Comparison of ENCODE assay signal across 13 cellular contexts in genomic region chr10:31075434-31075833, GRCh38. TPM values are rescaled to one million over a fixed set of nuclear protein-coding genes. Genes with fewer than 3 reads are reported as not detected.
DNase-seq lines count a peak whose midpoint lies in the region; ATAC-seq, FAIRE-seq and TF ChIP-seq lines count a peak whose summit lies in the region.
"Had no signal": no experiment of that assay in that cellular context is flagged by ENCODE, and none has a peak within 500 bp of the region (broad histone marks: within the 10 kb centered on the region; RNA-seq: fewer than 3 reads in every experiment).

No MANE protein-coding gene starts in this region.

- no peaks in the 10 kb centered on the region for H3K9me3 ChIP-seq in RWPE2 (ENCODE audit: severe bottlenecking)
- H3K9me3 ChIP-seq in smooth muscle cell (replicated peaks; ENCODE audit: low read depth) = no peaks in the 10 kb centered on the region
- H3K9me3 ChIP-seq: psoas muscle, stomach had no signal

- no peaks in the 10 kb centered on the region for H3K9me3 Mint-ChIP-seq in effector memory CD8-positive, alpha-beta T cell

- peaks cover 0 to 1% of the 10 kb centered on the region in 2 donors for H3K4me1 Mint-ChIP-seq in effector memory CD8-positive, alpha-beta T cell (ENCODE audit: low read depth in 2 of 2)

- H4K20me1 ChIP-seq in smooth muscle cell (ENCODE audit: low read depth) = no peaks in the 10 kb centered on the region

- H3K4me1 ChIP-seq in RWPE2 (ENCODE audit: insufficient read depth, poor library complexity, severe bottlenecking) (peaks cover 16% of the 10 kb centered on the region), smooth muscle cell (ENCODE audit: low read depth) (no peaks in the 10 kb centered on the region)
- H3K4me1 ChIP-seq: psoas muscle had no signal

- WGBS in smooth muscle cell (ENCODE audit: low lambda C conversion rate) = 31% methylated on average over 4 of the region's 4 CpGs

- no peak for TF ChIP-seq CTCF in RWPE2 (IDR thresholded peaks at IDR 0.05; ENCODE audit: poor library complexity, severe bottlenecking)
- TF ChIP-seq CTCF in smooth muscle cell (IDR thresholded peaks at IDR 0.05; ENCODE audit: borderline replicate concordance, insufficient read depth, poor library complexity, severe bottlenecking) = no peak

- H3K4me3 ChIP-seq in RWPE2 (ENCODE audit: severe bottlenecking) (no peak overlapping the region), smooth muscle cell (no peak overlapping the region)
- H3K4me3 ChIP-seq: psoas muscle, stomach had no signal

- no peaks in the 10 kb centered on the region for H3K27me3 ChIP-seq in RWPE2 (ENCODE audit: insufficient read depth, poor library complexity, severe bottlenecking)
- H3K27me3 ChIP-seq in smooth muscle cell (ENCODE audit: low read depth) = no peaks in the 10 kb centered on the region
- H3K27me3 ChIP-seq: stomach had no signal

- no peaks in the 10 kb centered on the region for H3F3A ChIP-seq in smooth muscle cell (ENCODE audit: low read depth)

- H3K79me2 ChIP-seq in smooth muscle cell (ENCODE audit: low read depth) = no peaks in the 10 kb centered on the region

- H3K27ac Mint-ChIP-seq in effector memory CD8-positive, alpha-beta T cell = no peak overlapping the region

- H3K9ac ChIP-seq in smooth muscle cell (ENCODE audit: low read depth) = no peak overlapping the region

- FAIRE-seq in frontal cortex (lab: Jason Lieb, UNC) = no peak

- peak overlapping the region; percentile 13 for H3K4me2 ChIP-seq in smooth muscle cell

- H2AFZ ChIP-seq in smooth muscle cell (ENCODE audit: low read depth) = no peak overlapping the region

- H3K36me3 ChIP-seq in RWPE2 (ENCODE audit: low read depth) (no peaks in the 10 kb centered on the region), smooth muscle cell (ENCODE audit: low read depth) (no peaks in the 10 kb centered on the region)
- H3K36me3 ChIP-seq: stomach had no signal

- peaks cover 42 to 68% of the 10 kb centered on the region in 2 donors for H3K27me3 Mint-ChIP-seq in effector memory CD8-positive, alpha-beta T cell

- ATAC-seq in RWPE2 (ENCODE audit: low read depth) = peak; percentile 93
- ATAC-seq in effector memory CD8-positive, alpha-beta T cell (replicated peaks) = no peak
- ATAC-seq: activated CD4-positive, CD25-positive, alpha-beta regulatory T cell treated with anti-CD3 and anti-CD28 coated beads, Interleukin-2, amount 50 U/mL, for 24 hours had no signal

- no peaks in the 10 kb centered on the region for H3K36me3 Mint-ChIP-seq in effector memory CD8-positive, alpha-beta T cell (ENCODE audit: insufficient read depth)

- no peak overlapping the region for H3K4me3 Mint-ChIP-seq in effector memory CD8-positive, alpha-beta T cell

- DNase-seq in H4 (ENCODE audit: low spot score) (peak; percentile 8), RWPE2 (ENCODE audit: low spot score) (no peak), fibroblast of peridontal ligament (ENCODE audit: extremely low read depth) (peak; percentile 75), smooth muscle cell (lab: John Stamatoyannopoulos, UW; ENCODE audit: unreplicated experiment) (no peak), caudate nucleus (lab: John Stamatoyannopoulos, UW) (no peak), T1000 (lab: John Stamatoyannopoulos, UW) (no peak), frontal cortex (ENCODE audit: low spot score in 2 of 2) (no peak)
- DNase-seq in effector memory CD8-positive, alpha-beta T cell = no peak
- DNase-seq: DMS53, NCI-H526 treated with DMSO at 0.1 percent for 48 hours, psoas muscle, stomach had no signal

- peak overlapping the region; percentile 70 for H3K27ac ChIP-seq in RWPE2 (ENCODE audit: poor library complexity, severe bottlenecking)
- H3K27ac ChIP-seq in smooth muscle cell (ENCODE audit: low read depth) = peak overlapping the region; percentile 59
- H3K27ac ChIP-seq in caudate nucleus (ENCODE audit: low read depth, low read length) = no peak overlapping the region
- H3K27ac ChIP-seq: psoas muscle, stomach had no signal

RNA-seq across cellular contexts. Expression of gene ZNF438, which starts 43.8 kb away (rescaled TPM):
- total RNA-seq in H4 (2014; rRNA removed; shearing (Covaris generic)) = 1.3 TPM in 2 replicates
- total RNA-seq in smooth muscle cell (3.4 TPM in 2 replicates), frontal cortex (2.9 TPM)
- polyA plus RNA-seq in smooth muscle cell = 2.8 and 3.2 TPM in 2 replicates

Comparison
In these comparisons a context has a peak if more than half of its experiments do, and no peak if none do; other contexts are left out.
1. DNase-seq: peak in H4 (single experiment) and fibroblast of peridontal ligament (single experiment); none in RWPE2 (single experiment), smooth muscle cell (single experiment), caudate nucleus (0 of 61), T1000 (single experiment), frontal cortex (0 of 2) and effector memory CD8-positive, alpha-beta T cell (0 of 3).